In genomic region chr13:50185769-50186763, GRCh38 we compare ENCODE assay signal across 1 cellular context.
TF ChIP-seq lines count a peak whose summit lies in the region.

No MANE protein-coding gene starts in this region.

TF ChIP-seq in HEK293, 187 proteins besides CTCF, POLR2A, EP300 and RAD21 (continued from another document):
- 0 out of 2 replicates have a peak, but pooled peaks have one; percentile 28 for TF ChIP-seq ZNF2 (tag by site-specific recombination; IDR thresholded peaks at IDR 0.05)
